ENCODE assay signal across 1 cellular context in the genomic region with DNA sequence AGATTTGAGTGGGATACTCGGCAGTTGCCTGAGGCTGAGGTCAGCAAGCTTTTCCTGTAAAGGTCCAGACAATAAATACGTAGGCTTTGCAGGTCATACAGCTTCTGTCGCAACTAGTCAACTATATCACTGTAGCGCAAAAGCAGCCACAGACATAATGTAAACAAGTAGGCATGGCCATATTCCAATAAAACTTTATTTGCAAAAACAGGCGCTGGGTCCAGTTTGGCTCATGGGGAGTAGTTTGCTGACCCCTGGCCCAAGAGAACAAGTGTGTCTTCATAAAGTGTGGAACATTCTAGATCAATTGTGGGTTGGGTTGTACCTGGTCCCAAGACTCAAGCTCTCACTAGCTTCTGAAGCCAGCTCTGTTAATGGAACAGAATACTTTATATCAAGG.
A peak's percentile ranks its signal among the peaks of the same experiment; 100 is the strongest.
TF ChIP-seq lines count a peak whose summit lies in the region.

No MANE protein-coding gene starts in this region.

TF ChIP-seq in HepG2, 621 proteins besides CTCF, POLR2A, EP300 and RAD21 (continued from another document):
- TF ChIP-seq, protein P1, sequence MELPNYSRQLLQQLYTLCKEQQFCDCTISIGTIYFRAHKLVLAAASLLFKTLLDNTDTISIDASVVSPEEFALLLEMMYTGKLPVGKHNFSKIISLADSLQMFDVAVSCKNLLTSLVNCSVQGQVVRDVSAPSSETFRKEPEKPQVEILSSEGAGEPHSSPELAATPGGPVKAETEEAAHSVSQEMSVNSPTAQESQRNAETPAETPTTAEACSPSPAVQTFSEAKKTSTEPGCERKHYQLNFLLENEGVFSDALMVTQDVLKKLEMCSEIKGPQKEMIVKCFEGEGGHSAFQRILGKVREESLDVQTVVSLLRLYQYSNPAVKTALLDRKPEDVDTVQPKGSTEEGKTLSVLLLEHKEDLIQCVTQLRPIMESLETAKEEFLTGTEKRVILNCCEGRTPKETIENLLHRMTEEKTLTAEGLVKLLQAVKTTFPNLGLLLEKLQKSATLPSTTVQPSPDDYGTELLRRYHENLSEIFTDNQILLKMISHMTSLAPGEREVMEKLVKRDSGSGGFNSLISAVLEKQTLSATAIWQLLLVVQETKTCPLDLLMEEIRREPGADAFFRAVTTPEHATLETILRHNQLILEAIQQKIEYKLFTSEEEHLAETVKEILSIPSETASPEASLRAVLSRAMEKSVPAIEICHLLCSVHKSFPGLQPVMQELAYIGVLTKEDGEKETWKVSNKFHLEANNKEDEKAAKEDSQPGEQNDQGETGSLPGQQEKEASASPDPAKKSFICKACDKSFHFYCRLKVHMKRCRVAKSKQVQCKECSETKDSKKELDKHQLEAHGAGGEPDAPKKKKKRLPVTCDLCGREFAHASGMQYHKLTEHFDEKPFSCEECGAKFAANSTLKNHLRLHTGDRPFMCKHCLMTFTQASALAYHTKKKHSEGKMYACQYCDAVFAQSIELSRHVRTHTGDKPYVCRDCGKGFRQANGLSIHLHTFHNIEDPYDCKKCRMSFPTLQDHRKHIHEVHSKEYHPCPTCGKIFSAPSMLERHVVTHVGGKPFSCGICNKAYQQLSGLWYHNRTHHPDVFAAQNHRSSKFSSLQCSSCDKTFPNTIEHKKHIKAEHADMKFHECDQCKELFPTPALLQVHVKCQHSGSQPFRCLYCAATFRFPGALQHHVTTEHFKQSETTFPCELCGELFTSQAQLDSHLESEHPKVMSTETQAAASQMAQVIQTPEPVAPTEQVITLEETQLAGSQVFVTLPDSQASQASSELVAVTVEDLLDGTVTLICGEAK (IDR thresholded peaks at IDR 0.05) = no peak
- TF ChIP-seq, protein P1 (CRISPR knock-in tag; IDR thresholded peaks at IDR 0.05) = peak; percentile 71
- no peak for TF ChIP-seq MYPOP (CRISPR knock-in tag; IDR thresholded peaks at IDR 0.05)
